In the genomic region with DNA sequence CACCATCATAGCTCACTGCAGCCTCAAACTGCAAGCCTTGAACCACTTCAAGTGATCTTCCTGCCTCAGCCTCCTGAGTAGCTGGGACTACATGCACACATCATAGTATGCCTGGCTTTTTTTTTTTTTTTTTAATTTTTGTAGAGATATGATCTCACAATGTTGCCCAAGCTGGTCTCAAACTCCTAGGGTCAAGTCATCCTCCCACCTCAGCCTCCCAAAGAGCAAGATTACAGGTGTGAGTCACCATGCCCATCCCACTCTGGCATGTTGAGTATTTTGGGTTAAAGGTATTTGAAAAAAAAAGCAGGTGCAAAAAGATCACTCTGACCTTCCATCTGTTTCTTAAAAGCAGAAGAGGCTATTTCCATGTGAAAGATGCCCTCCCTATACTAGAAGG, we compare ENCODE assay signal across 6 cellular contexts.
"Had no signal": no experiment of that assay in that cellular context is flagged by ENCODE, and none has a peak within 500 bp of the region (broad histone marks: within the 10 kb centered on the region; RNA-seq: fewer than 3 reads in every experiment).

No MANE protein-coding gene starts in this region.

- H2AFZ ChIP-seq: GM23338 had no signal

- DNase-seq: H9, HCEC 1CT, IMR-90, KG1 had no signal

- H3K4me2 ChIP-seq: GM23338 had no signal

- ATAC-seq: K562 had no signal

- H3K4me3 ChIP-seq: GM23338, K562 had no signal
